9 cellular contexts compared by ENCODE assay signal in the genomic region with DNA sequence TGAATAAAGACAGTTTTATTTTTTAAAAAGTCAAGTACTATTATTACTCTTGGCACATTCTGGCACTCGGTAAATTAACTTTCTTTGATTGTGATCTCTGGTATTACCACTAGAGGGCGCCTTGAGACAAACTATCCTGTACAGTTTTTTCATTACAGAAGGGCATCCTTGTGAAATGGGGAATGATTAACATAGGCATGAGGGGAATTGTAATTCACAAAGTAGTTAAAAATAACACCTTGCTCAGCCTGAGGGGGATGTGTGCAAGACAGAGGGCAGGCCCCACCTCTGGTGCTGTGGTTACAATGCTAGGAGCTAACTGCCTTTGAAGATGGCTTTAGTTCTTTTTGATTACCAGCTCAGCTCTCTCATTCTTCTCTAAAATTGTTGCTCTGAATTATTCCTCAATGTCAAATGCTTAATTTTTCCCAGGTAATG. TPM values are rescaled to one million over a fixed set of nuclear protein-coding genes. Genes with fewer than 3 reads are reported as not detected.
DNase-seq lines count a peak whose midpoint lies in the region; ATAC-seq, FAIRE-seq and TF ChIP-seq lines count a peak whose summit lies in the region.
"Had no signal": no experiment of that assay in that cellular context is flagged by ENCODE, and none has a peak within 500 bp of the region (broad histone marks: within the 10 kb centered on the region; RNA-seq: fewer than 3 reads in every experiment).

No MANE protein-coding gene starts in this region.

- FAIRE-seq in D721Med (lab: Jason Lieb, UNC) = no peak

- no peaks in the 10 kb centered on the region for H3K36me3 ChIP-seq in endodermal cell (ENCODE audit: control insufficient read depth, insufficient read depth, low read length)
- no peaks in the 10 kb centered on the region for H3K36me3 ChIP-seq in mucosa of descending colon (ENCODE audit: low read depth)

- H3K27ac ChIP-seq in HL-60 (replicated peaks) = no peak overlapping the region
- no peak overlapping the region for H3K27ac ChIP-seq in endodermal cell (ENCODE audit: low read depth, low read length)

- TF ChIP-seq CTCF in D721Med (IDR thresholded peaks at IDR 0.05; ENCODE audit: insufficient read depth, missing control alignments) = peak; percentile 71
- peak; percentile 9 for TF ChIP-seq CTCF in HL-60 (IDR thresholded peaks at IDR 0.05; ENCODE audit: insufficient read depth, low read length)
- peak; percentile 93 for TF ChIP-seq CTCF in endodermal cell (conservative IDR thresholded peaks at IDR 0.05)
- TF ChIP-seq CTCF in mucosa of descending colon (IDR thresholded peaks at IDR 0.05) = no peak

- intact Hi-C loops in mucosa of descending colon (cut with DNase I, micrococcal nuclease) = no loop called here

- no peak overlapping the region for H3K4me3 ChIP-seq in HL-60 (replicated peaks; ENCODE audit: insufficient read depth, low read length)
- H3K4me3 ChIP-seq in endodermal cell (ENCODE audit: low read length) = no peak overlapping the region
- H3K4me3 ChIP-seq in mucosa of descending colon = no peak overlapping the region

- H3K4me1 Mint-ChIP-seq in endodermal cell = peaks cover 8% of the 10 kb centered on the region
- H3K4me1 Mint-ChIP-seq in stimulated activated naive CD8-positive, alpha-beta T cell treated with anti-CD3 and anti-CD28 coated beads, Interleukin-15, amount 100 ng/mL, for 72 hours = no peaks in the 10 kb centered on the region

- H3K4me3 Mint-ChIP-seq in endodermal cell = no peak overlapping the region
- no peak overlapping the region for H3K4me3 Mint-ChIP-seq in stimulated activated naive CD8-positive, alpha-beta T cell treated with anti-CD3 and anti-CD28 coated beads, Interleukin-15, amount 100 ng/mL, for 72 hours

- no peak overlapping the region for H3K9ac ChIP-seq in endodermal cell (ENCODE audit: extremely low read depth, low read length, poor library complexity, severe bottlenecking)

- WGBS in endodermal cell (ENCODE audit: insufficient coverage in 1 of 2, insufficient read length in 1 of 2), 2 experiments = 15% methylated on average over 2 of the region's 2 CpGs; no CpG with 5 or more reads in 1 of the 2 experiments

- DNase-seq in D721Med (ENCODE audit: insufficient read length, low spot score) (no peak), HL-60 (ENCODE audit: low read depth in 1 of 2, low spot score in 1 of 2) (peak; percentile 1 to 33), OCI-M1 (lab: John Stamatoyannopoulos, UW) (peak; percentile 51), endodermal cell (peak; percentile 80), mucosa of descending colon (peak in 1 of 3 donors; percentile 35)
- no peak for DNase-seq in stimulated activated naive CD8-positive, alpha-beta T cell treated with anti-CD3 and anti-CD28 coated beads, Interleukin-15, amount 100 ng/mL, for 72 hours

- H3K27ac Mint-ChIP-seq in endodermal cell = peak overlapping the region; percentile 53
- peak overlapping the region in 1 of 2 donors; percentile 29 for H3K27ac Mint-ChIP-seq in stimulated activated naive CD8-positive, alpha-beta T cell treated with anti-CD3 and anti-CD28 coated beads, Interleukin-15, amount 100 ng/mL, for 72 hours

- H3K27me3 ChIP-seq in HL-60 (ENCODE audit: insufficient read depth, poor library complexity, severe bottlenecking) = no peaks in the 10 kb centered on the region
- H3K27me3 ChIP-seq in endodermal cell (ENCODE audit: control insufficient read depth, insufficient read depth, low read length, poor library complexity, severe bottlenecking) = no peaks in the 10 kb centered on the region

- peaks cover 3% of the 10 kb centered on the region for H3K27me3 Mint-ChIP-seq in endodermal cell (ENCODE audit: insufficient read depth)
- peaks cover 45% of the 10 kb centered on the region for H3K27me3 Mint-ChIP-seq in stimulated activated naive CD8-positive, alpha-beta T cell treated with anti-CD3 and anti-CD28 coated beads, Interleukin-15, amount 100 ng/mL, for 72 hours

- H3K9me3 Mint-ChIP-seq in endodermal cell = no peaks in the 10 kb centered on the region
- no peaks in the 10 kb centered on the region for H3K9me3 Mint-ChIP-seq in stimulated activated naive CD8-positive, alpha-beta T cell treated with anti-CD3 and anti-CD28 coated beads, Interleukin-15, amount 100 ng/mL, for 72 hours

- ATAC-seq in mucosa of descending colon (peak; percentile 74), GM21423 (IDR thresholded peaks at IDR 0.05; ENCODE audit: unreplicated experiment) (no peak), GM18519 (IDR thresholded peaks at IDR 0.05; ENCODE audit: low FRiP score, unreplicated experiment) (no peak)
- ATAC-seq in stimulated activated naive CD8-positive, alpha-beta T cell treated with anti-CD3 and anti-CD28 coated beads, Interleukin-15, amount 100 ng/mL, for 72 hours = no peak

- H3K9me3 ChIP-seq in endodermal cell (ENCODE audit: control insufficient read depth, low read length) (no peaks in the 10 kb centered on the region), mucosa of descending colon (no peaks in the 10 kb centered on the region)

- no peaks in the 10 kb centered on the region for H3K36me3 Mint-ChIP-seq in endodermal cell (ENCODE audit: low read depth)

- H3K4me1 ChIP-seq in endodermal cell (ENCODE audit: control insufficient read depth, insufficient read depth, low read length) (no peaks in the 10 kb centered on the region), mucosa of descending colon (ENCODE audit: low read depth) (no peaks in the 10 kb centered on the region)

RNA-seq across cellular contexts. Expression of a gene that starts 24.2 kb away (rescaled TPM):
- total RNA-seq in endodermal cell = not detected
- polyA plus RNA-seq in endodermal cell (2013, experiment 1 of 2) = not detected
- polyA plus RNA-seq in endodermal cell (2013, experiment 2 of 2) = not detected
- under 1 TPM in 1 of 3 donors, not detected in 2; 0.32 TPM for total RNA-seq in mucosa of descending colon
- total RNA-seq: T-helper 1 cell treated with Interleukin-12 subunit alpha and Interleukin-12 subunit beta and Interleukin-4 antibody, amounts not matched to agents 30 ng/mL and 1 ng/mL, for 36 hours had no signal

RNA-seq across cellular contexts. Expression of a gene that starts 32.3 kb away (rescaled TPM):
- 10 to 100 TPM; 23.1 to 23.9 TPM for total RNA-seq in endodermal cell
- polyA plus RNA-seq in endodermal cell (2013, experiment 1 of 2) = 16.4 TPM
- polyA plus RNA-seq in endodermal cell (2013, experiment 2 of 2) = 17.6 TPM
- total RNA-seq in mucosa of descending colon = 10 to 100 TPM; 17.3 to 27.0 (median 24.6) TPM

Comparison
In these comparisons a context has a peak if more than half of its experiments do, and no peak if none do; other contexts are left out.
1. DNase-seq: peak in HL-60 (2 of 2), OCI-M1 (single experiment) and endodermal cell (single experiment); none in D721Med (single experiment) and stimulated activated naive CD8-positive, alpha-beta T cell treated with anti-CD3 and anti-CD28 coated beads, Interleukin-15, amount 100 ng/mL, for 72 hours (0 of 2).